Comparison of ENCODE assay signal across 2 cellular contexts in genomic region chr19:5113633-5114586, GRCh38.
TF ChIP-seq lines count a peak whose summit lies in the region.

No MANE protein-coding gene starts in this region.

TF ChIP-seq in GM23338, 12 proteins besides CTCF, POLR2A, EP300 and RAD21 (continued from another document):
- no peak for TF ChIP-seq ETS1 (IDR thresholded peaks at IDR 0.05)
- no peak for TF ChIP-seq REST (IDR thresholded peaks at IDR 0.05; ENCODE audit: unreplicated experiment)
- TF ChIP-seq ZNF114 (CRISPR knock-in tag; IDR thresholded peaks at IDR 0.05) = no peak
- TF ChIP-seq ZNF462 (CRISPR knock-in tag; IDR thresholded peaks at IDR 0.05) = no peak
- TF ChIP-seq POLR2AphosphoS5 (IDR thresholded peaks at IDR 0.05; ENCODE audit: low read depth) = no peak

TF ChIP-seq in neural cell, 6 proteins besides CTCF, POLR2A, EP300 and RAD21 (continued from another document):
- no peak for TF ChIP-seq REST (IDR thresholded peaks at IDR 0.05; ENCODE audit: borderline replicate concordance)
- no peak for TF ChIP-seq POLR2AphosphoS5 (IDR thresholded peaks at IDR 0.05)
- TF ChIP-seq EZH2 (IDR thresholded peaks at IDR 0.05; ENCODE audit: borderline replicate concordance, insufficient read depth, low read length, poor library complexity, severe bottlenecking) = no peak
- no peak for TF ChIP-seq MXI1 (conservative IDR thresholded peaks at IDR 0.05; ENCODE audit: poor library complexity, severe bottlenecking)
- no peak for TF ChIP-seq SMC3 (conservative IDR thresholded peaks at IDR 0.05; ENCODE audit: poor library complexity)
TF ChIP-seq in neural cell: peak in this region for 0.
